8 cellular contexts compared by ENCODE assay signal in genomic region chr12:25249951-25250738, GRCh38. TPM values are rescaled to one million over a fixed set of nuclear protein-coding genes. Genes with fewer than 3 reads are reported as not detected.
A peak's percentile ranks its signal among the peaks of the same experiment; 100 is the strongest.
DNase-seq lines count a peak whose midpoint lies in the region; ATAC-seq and TF ChIP-seq lines count a peak whose summit lies in the region.

No MANE protein-coding gene starts in this region.

- H3K4me1 Mint-ChIP-seq in neural crest cell, result peaks cover 26% of the 10 kb centered on the region

- peak overlapping the region; percentile 86 for H3K27ac Mint-ChIP-seq in neural crest cell (ENCODE audit: unreplicated experiment)

- H3K4me1 ChIP-seq in thymus (ENCODE audit: control insufficient read depth, insufficient read depth, low read length), result peaks cover 8% of the 10 kb centered on the region

- DNase-seq in SKM-1 treated with dmso at 0.1 percent for 144 hours (lab: John Stamatoyannopoulos, UW; ENCODE audit: unreplicated experiment) (peak; percentile 1), SKM-1 (lab: John Stamatoyannopoulos, UW; ENCODE audit: unreplicated experiment) (no peak), OCI-M1 (lab: John Stamatoyannopoulos, UW) (peak; percentile 46), foreskin fibroblast (peak; percentile 4 to 43), neural crest cell (ENCODE audit: low read depth, low spot score) (peak; percentile 27)
- DNase-seq in activated T-helper 9 cell treated with anti-CD3 and anti-CD28 coated beads, Interleukin-2, amount 50 U/mL, for 16 hours (ENCODE audit: low read depth), result peak; percentile 33

- H3K4me3 Mint-ChIP-seq in neural crest cell, result peak overlapping the region; percentile 95

- H3K36me3 ChIP-seq in thymus (ENCODE audit: control insufficient read depth, insufficient read depth), result no peaks in the 10 kb centered on the region

- H3K27me3 ChIP-seq in thymus (ENCODE audit: control insufficient read depth, insufficient read depth), result no peaks in the 10 kb centered on the region

- H3K9me3 Mint-ChIP-seq in neural crest cell, result peaks cover 3% of the 10 kb centered on the region

- H3K4me3 ChIP-seq in foreskin fibroblast (ENCODE audit: low read depth in 1 of 2, low read length in 2 of 2) (peak overlapping the region; percentile 87 to 98), thymus (ENCODE audit: low read length) (peak overlapping the region; percentile 93)

- peaks cover 39% of the 10 kb centered on the region for H3K27me3 Mint-ChIP-seq in neural crest cell (ENCODE audit: low read depth)

- peaks cover 7% of the 10 kb centered on the region for H3K36me3 Mint-ChIP-seq in neural crest cell (ENCODE audit: low read depth)

- peak overlapping the region; percentile 89 for H3K27ac ChIP-seq in thymus (ENCODE audit: low read depth)

- no peaks in the 10 kb centered on the region for H3K9me3 ChIP-seq in thymus (ENCODE audit: control insufficient read depth)

- ATAC-seq in HG03097 (IDR thresholded peaks at IDR 0.05; ENCODE audit: low FRiP score, unreplicated experiment), result peak; percentile 35

- no peak for TF ChIP-seq CTCF in foreskin fibroblast (IDR thresholded peaks at IDR 0.05; ENCODE audit: low read depth, low read length)
- no peak for TF ChIP-seq CTCF in neural crest cell (conservative IDR thresholded peaks at IDR 0.05)

- WGBS in thymus, result under 1% methylated on average over 55 of the region's 56 CpGs

RNA-seq across cellular contexts. Expression of gene KRAS, which starts 0.6 kb away (rescaled TPM):
- 30.5 and 31.2 TPM in 2 replicates for total RNA-seq in neural crest cell
- 14.8 TPM for polyA plus RNA-seq in thymus

RNA-seq across cellular contexts. Expression of gene ETFRF1, which starts 55.1 kb away (rescaled TPM):
- total RNA-seq in neural crest cell, result 13.4 and 14.1 TPM in 2 replicates
- polyA plus RNA-seq in thymus, result 41.1 TPM

RNA-seq across cellular contexts. Expression of gene DNAI7, which starts 55.2 kb away (rescaled TPM):
- 0.37 and 0.77 TPM in 2 replicates for total RNA-seq in neural crest cell
- 1.1 TPM for polyA plus RNA-seq in thymus
